ENCODE assay signal across 2 cellular contexts in genomic region chr4:113614414-113614813, GRCh38.
TF ChIP-seq lines count a peak whose summit lies in the region.

No MANE protein-coding gene starts in this region.

TF ChIP-seq in GM23338, 12 proteins besides CTCF, POLR2A, EP300 and RAD21:
- no peak for TF ChIP-seq EZH2phosphoT487 (IDR thresholded peaks at IDR 0.05; ENCODE audit: unreplicated experiment)
- no peak for TF ChIP-seq POLR2AphosphoS5 (IDR thresholded peaks at IDR 0.05; ENCODE audit: low read depth)
- TF ChIP-seq CREB1 (CRISPR knock-in tag; IDR thresholded peaks at IDR 0.05; ENCODE audit: low read depth) = no peak
- TF ChIP-seq JUNB (IDR thresholded peaks at IDR 0.05; ENCODE audit: unreplicated experiment) = no peak
- TF ChIP-seq ETS1 (IDR thresholded peaks at IDR 0.05) = no peak
- no peak for TF ChIP-seq ZNF331 (CRISPR knock-in tag; IDR thresholded peaks at IDR 0.05; ENCODE audit: low read depth)
- TF ChIP-seq ZNF114 (CRISPR knock-in tag; IDR thresholded peaks at IDR 0.05) = no peak
- no peak for TF ChIP-seq ZNF462 (CRISPR knock-in tag; IDR thresholded peaks at IDR 0.05)
- TF ChIP-seq STAT1 (IDR thresholded peaks at IDR 0.05; ENCODE audit: unreplicated experiment) = no peak

TF ChIP-seq in GM12878, 131 proteins besides CTCF, POLR2A, EP300 and RAD21:
- TF ChIP-seq SMAD5 (IDR thresholded peaks at IDR 0.05; ENCODE audit: low read depth) (no peak), HSF1 (IDR thresholded peaks at IDR 0.05; ENCODE audit: low read depth, low read length) (no peak), RUNX3 (IDR thresholded peaks at IDR 0.05; ENCODE audit: low read length) (no peak), SP1 (IDR thresholded peaks at IDR 0.05; ENCODE audit: low read depth, low read length) (no peak), ASH2L (IDR thresholded peaks at IDR 0.05; ENCODE audit: borderline replicate concordance, low read depth) (no peak), STAT1 (conservative IDR thresholded peaks at IDR 0.05) (no peak), USF1 (IDR thresholded peaks at IDR 0.05; ENCODE audit: borderline replicate concordance, extremely low read length, insufficient read depth, low read depth, low read length) (no peak), EZH2 (IDR thresholded peaks at IDR 0.05; ENCODE audit: borderline replicate concordance, control insufficient read depth, low read depth, low read length) (no peak), FOXK2 (IDR thresholded peaks at IDR 0.05) (no peak), RCOR1 (conservative IDR thresholded peaks at IDR 0.05; ENCODE audit: low read depth, low read length) (no peak), KLF5 (IDR thresholded peaks at IDR 0.05; ENCODE audit: partially characterized antibody) (no peak), SKIL (IDR thresholded peaks at IDR 0.05; ENCODE audit: low read depth, poor library complexity, severe bottlenecking) (no peak), FOXM1 (IDR thresholded peaks at IDR 0.05; ENCODE audit: low read depth, low read length) (no peak), E2F8 (IDR thresholded peaks at IDR 0.05; ENCODE audit: low read depth, partially characterized antibody) (no peak), YBX1 (IDR thresholded peaks at IDR 0.05) (no peak), BRCA1 (IDR thresholded peaks at IDR 0.05; ENCODE audit: low read depth, low read length) (no peak), STAT3 (IDR thresholded peaks at IDR 0.05; ENCODE audit: low read depth, low read length) (no peak)
TF ChIP-seq in GM12878: peak in this region for 0.
